8 cellular contexts compared by ENCODE assay signal in the genomic region with DNA sequence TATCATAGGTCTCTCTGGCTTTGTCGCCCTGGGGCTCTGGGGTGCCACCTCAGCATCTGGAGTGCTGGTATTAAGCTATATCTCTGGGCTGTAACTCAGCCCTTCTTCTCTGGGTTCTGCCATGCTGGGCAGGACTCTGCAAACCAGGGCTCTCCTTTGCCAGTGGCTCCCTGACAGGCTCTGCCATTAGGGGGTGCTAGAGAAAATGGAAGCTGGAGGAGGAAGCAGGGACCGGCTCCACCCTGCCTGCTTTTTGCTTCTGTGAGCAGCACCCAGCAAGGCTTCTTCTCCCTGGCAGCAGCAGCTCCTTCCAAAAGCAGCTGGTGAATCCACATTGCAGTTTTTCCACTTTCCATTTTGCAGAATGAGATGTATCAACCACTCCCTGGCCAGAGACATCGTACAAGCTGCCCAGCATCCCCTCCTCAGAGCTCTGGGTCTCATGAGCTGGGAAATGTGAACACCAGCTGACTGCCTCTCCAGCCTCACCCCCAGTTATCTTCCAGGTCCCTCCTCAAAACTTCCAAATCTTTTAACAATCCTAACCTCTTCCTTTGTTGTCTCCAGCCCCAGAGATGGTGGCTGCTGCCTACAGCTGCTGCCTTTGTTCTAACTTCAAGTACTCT.
DNase-seq lines count a peak whose midpoint lies in the region; ATAC-seq and TF ChIP-seq lines count a peak whose summit lies in the region.

No MANE protein-coding gene starts in this region.

- no peak for ATAC-seq in gastrocnemius medialis

- DNase-seq in NCI-H510A treated with DMSO at 0.1 percent for 48 hours (lab: John Stamatoyannopoulos, UW) (peak; percentile 45), NCI-H510A (lab: John Stamatoyannopoulos, UW) (no peak), HuH-7 (ENCODE audit: low spot score) (peak; percentile 53), SHP77 (lab: John Stamatoyannopoulos, UW) (peak; percentile 22 to 34), astrocyte of the spinal cord (ENCODE audit: low read depth, low spot score) (peak; percentile 69), iPS-NIHi7 (ENCODE audit: extremely low spot score) (peak; percentile 82), gastrocnemius medialis (no peak)
- peak; percentile 34 for DNase-seq in stimulated activated CD4-positive, alpha-beta T cell treated with anti-CD3 and anti-CD28 coated beads, Interleukin-4, amount 100 ng/mL, for 24 hours

- H3K4me1 ChIP-seq in gastrocnemius medialis, result no peaks in the 10 kb centered on the region

- in situ Hi-C loops in astrocyte of the spinal cord (cut with HindIII; ENCODE audit: low sequenced_read_pairs) (no loop called here), gastrocnemius medialis (cut with MboI; ENCODE audit: low sequenced_read_pairs in 4 of 4) (no loop called here)

- TF ChIP-seq POLR2A in gastrocnemius medialis (IDR thresholded peaks at IDR 0.05), result no peak

- H3K36me3 ChIP-seq in gastrocnemius medialis, result no peaks in the 10 kb centered on the region

- intact Hi-C loops in gastrocnemius medialis (cut with DNase I; ENCODE audit: low total_unique reads), result no loop called here

- no peak overlapping the region for H3K27ac ChIP-seq in gastrocnemius medialis

- peaks cover 5 to 19% (median 9%) of the 10 kb centered on the region in 3 donors for H3K27me3 ChIP-seq in gastrocnemius medialis

- H3K9me3 ChIP-seq in gastrocnemius medialis, result no peaks in the 10 kb centered on the region

- TF ChIP-seq CTCF in astrocyte of the spinal cord (IDR thresholded peaks at IDR 0.05; ENCODE audit: low read depth, low read length) (peak; percentile 91), gastrocnemius medialis (IDR thresholded peaks at IDR 0.05 in 4 of 5, conservative IDR thresholded peaks at IDR 0.05 in 1 of 5) (peak in 2 of 5 experiments; percentile 9 to 35)

- H3K4me3 ChIP-seq in astrocyte of the spinal cord (ENCODE audit: low read depth, low read length) (no peak overlapping the region), gastrocnemius medialis (no peak overlapping the region)

Comparison
In these comparisons a context has a peak if more than half of its experiments do, and no peak if none do; other contexts are left out.
1. DNase-seq: peak in NCI-H510A treated with DMSO at 0.1 percent for 48 hours (single experiment), HuH-7 (single experiment), SHP77 (2 of 2), astrocyte of the spinal cord (single experiment), iPS-NIHi7 (single experiment) and stimulated activated CD4-positive, alpha-beta T cell treated with anti-CD3 and anti-CD28 coated beads, Interleukin-4, amount 100 ng/mL, for 24 hours (single experiment); none in NCI-H510A (single experiment) and gastrocnemius medialis (0 of 2).